Comparison of ENCODE assay signal across 10 cellular contexts in genomic region chr3:182937293-182938051, GRCh38. TPM values are rescaled to one million over a fixed set of nuclear protein-coding genes. Genes with fewer than 3 reads are reported as not detected.
DNase-seq lines count a peak whose midpoint lies in the region; ATAC-seq and TF ChIP-seq lines count a peak whose summit lies in the region.
"Had no signal": no experiment of that assay in that cellular context is flagged by ENCODE, and none has a peak within 500 bp of the region (broad histone marks: within the 10 kb centered on the region; RNA-seq: fewer than 3 reads in every experiment).

No MANE protein-coding gene starts in this region.

- H3K4me3 ChIP-seq in A673 (ENCODE audit: low read depth, low read length, poor library complexity, severe bottlenecking), result no peak overlapping the region
- no peak overlapping the region for H3K4me3 ChIP-seq in heart left ventricle

- H3K4me1 ChIP-seq in A673 (ENCODE audit: insufficient read depth, low read length, poor library complexity, severe bottlenecking), result peaks cover 8% of the 10 kb centered on the region
- H3K4me1 ChIP-seq in heart left ventricle, result peaks cover 0 to 14% (median 0%) of the 10 kb centered on the region in 12 donors

- 44 to 49% (median 46%) methylated on average over 3 of the region's 3 CpGs for WGBS in heart left ventricle, 4 donors

- BruUV-seq in A673 (replicated peaks; lab: Mats Ljungman, UMichigan), result no TSS peak

- TF ChIP-seq CTCF in A673 (conservative IDR thresholded peaks at IDR 0.05; ENCODE audit: low read depth, low read length) (no peak), heart left ventricle (IDR thresholded peaks at IDR 0.05) (no peak)

- H3K27me3 ChIP-seq in A673 (replicated peaks; ENCODE audit: insufficient read depth, low read depth, low read length, poor library complexity) (no peaks in the 10 kb centered on the region), heart left ventricle (no peaks in the 10 kb centered on the region)

- POLR2A ChIA-PET in A673 (lab: Charles Lee; ENCODE audit: low non-redundant PET), result no interaction called here

- intact Hi-C loops in A673 (cut with micrococcal nuclease; ENCODE audit: unreplicated experiment) (no loop called here), heart left ventricle (cut with DNase I) (no loop called here)

- peak; percentile 18 for DNase-seq in A673 (ENCODE audit: low spot score)
- peak; percentile 60 for DNase-seq in NCI-H510A (lab: John Stamatoyannopoulos, UW)
- DNase-seq in SW 1271 (lab: John Stamatoyannopoulos, UW), result no peak
- no peak for DNase-seq in islet precursor cell
- no peak for DNase-seq in heart left ventricle
- DNase-seq in LoVo (ENCODE audit: low spot score), result no peak
- DNase-seq: activated CD4-positive, alpha-beta T cell treated with anti-CD3 and anti-CD28 coated beads, Interleukin-2, amount 10 ng/mL, durations not matched to agents 7 days and 5 days; CD8-positive, alpha-beta memory T cell had no signal

- no peak for TF ChIP-seq POLR2A in heart left ventricle (IDR thresholded peaks at IDR 0.05)

- H3K36me3 ChIP-seq in A673 (ENCODE audit: insufficient read depth, low read length, poor library complexity, severe bottlenecking), result no peaks in the 10 kb centered on the region
- peaks cover 0 to 15% (median 0%) of the 10 kb centered on the region in 9 donors for H3K36me3 ChIP-seq in heart left ventricle

- CTCF ChIA-PET in A673 (lab: Charles Lee), result no interaction called here

- H3K9me3 ChIP-seq in A673 (ENCODE audit: low read depth, low read length, poor library complexity, severe bottlenecking) (peaks cover 3% of the 10 kb centered on the region), heart left ventricle (peaks cover 0 to 7% (median under 1%) of the 10 kb centered on the region in 12 donors)

- peak; percentile 94 for ATAC-seq in GM18907 (IDR thresholded peaks at IDR 0.05; ENCODE audit: unreplicated experiment)
- peak; percentile 95 for ATAC-seq in HG02938 (IDR thresholded peaks at IDR 0.05; ENCODE audit: unreplicated experiment)
- no peak for ATAC-seq in heart left ventricle

- H3K27ac ChIP-seq in A673 (ENCODE audit: low read depth, low read length, poor library complexity, severe bottlenecking) (no peak overlapping the region), heart left ventricle (no peak overlapping the region)

RNA-seq across cellular contexts. Expression of gene DCUN1D1, which starts 42.9 kb away (rescaled TPM):
- 60.9 and 75.3 TPM in 2 replicates for total RNA-seq in A673 (2021)
- 10 to 100 TPM; 14.4 to 43.0 (median 35.4) TPM for total RNA-seq in heart left ventricle
- 10 to 100 TPM in 1 of 2 donors, 1 to 10 TPM in 1; 5.4 to 17.8 TPM for polyA plus RNA-seq in heart left ventricle

Comparison
In these comparisons a context has a peak if more than half of its experiments do, and no peak if none do; other contexts are left out.
1. DNase-seq: peak in A673 (single experiment) and NCI-H510A (single experiment); none in SW 1271 (0 of 2), islet precursor cell (single experiment), heart left ventricle (0 of 5) and LoVo (single experiment).
2. ATAC-seq: peak in GM18907 (single experiment) and HG02938 (single experiment); none in heart left ventricle (0 of 4).